ENCODE assay signal across 8 cellular contexts in genomic region chr7:725223-726005, GRCh38. TPM values are rescaled to one million over a fixed set of nuclear protein-coding genes. Genes with fewer than 3 reads are reported as not detected.
DNase-seq lines count a peak whose midpoint lies in the region; ATAC-seq and TF ChIP-seq lines count a peak whose summit lies in the region.

No MANE protein-coding gene starts in this region.

- H3K4me3 Mint-ChIP-seq in activated naive CD4-positive, alpha-beta T cell treated with anti-CD3 and anti-CD28 coated beads for 36 hours: peak overlapping the region; percentile 84
- H3K4me3 Mint-ChIP-seq in activated CD4-positive, alpha-beta memory T cell treated with anti-CD3 and anti-CD28 coated beads for 36 hours: peak overlapping the region; percentile 79

- CTCF ChIA-PET in activated naive CD4-positive, alpha-beta T cell treated with anti-CD3 and anti-CD28 coated beads for 36 hours (lab: Charles Lee): interaction anchor here (0.7 kb wide), 1 partner anchor 58 kb away, joined by 3 read pairs; no protein-coding TSS in a partner anchor
- CTCF ChIA-PET in activated CD4-positive, alpha-beta memory T cell treated with anti-CD3 and anti-CD28 coated beads for 36 hours (lab: Charles Lee): no interaction called here

- no peaks in the 10 kb centered on the region for H3K36me3 ChIP-seq in testis (ENCODE audit: low read depth, missing control alignments)

- peaks cover 46% of the 10 kb centered on the region for H3K36me3 Mint-ChIP-seq in activated naive CD4-positive, alpha-beta T cell treated with anti-CD3 and anti-CD28 coated beads for 36 hours (ENCODE audit: low read depth)
- H3K36me3 Mint-ChIP-seq in activated CD4-positive, alpha-beta memory T cell treated with anti-CD3 and anti-CD28 coated beads for 36 hours: peaks cover 32% of the 10 kb centered on the region

- H3K4me1 ChIP-seq in testis: peaks cover 23% of the 10 kb centered on the region

- no peaks in the 10 kb centered on the region for H3K27me3 ChIP-seq in testis

- H3K9me3 ChIP-seq in iPS-18c (ENCODE audit: control insufficient read depth, insufficient read depth, low read length): no peaks in the 10 kb centered on the region
- no peaks in the 10 kb centered on the region for H3K9me3 ChIP-seq in testis

- peaks cover 4% of the 10 kb centered on the region for H3K9me3 Mint-ChIP-seq in activated naive CD4-positive, alpha-beta T cell treated with anti-CD3 and anti-CD28 coated beads for 36 hours
- H3K9me3 Mint-ChIP-seq in activated CD4-positive, alpha-beta memory T cell treated with anti-CD3 and anti-CD28 coated beads for 36 hours: peaks cover 4% of the 10 kb centered on the region

- 41 to 59% methylated on average over 8 of the region's 8 CpGs for WGBS in testis, 2 donors

- ATAC-seq in GM21717 (IDR thresholded peaks at IDR 0.05; ENCODE audit: unreplicated experiment): no peak

- TF ChIP-seq POLR2A in testis (IDR thresholded peaks at IDR 0.05): no peak

- TF ChIP-seq CTCF in testis (IDR thresholded peaks at IDR 0.05): no peak

- DNase-seq in activated naive CD4-positive, alpha-beta T cell treated with anti-CD3 and anti-CD28 coated beads for 36 hours: no peak
- no peak for DNase-seq in activated naive CD4-positive, alpha-beta T cell treated with anti-CD3 and anti-CD28 coated beads, Interleukin-2, amount 50 U/mL, for 16 hours
- no peak for DNase-seq in activated CD4-positive, alpha-beta memory T cell treated with anti-CD3 and anti-CD28 coated beads for 36 hours
- DNase-seq in testis (peak; percentile 56), NCI-H82 (lab: John Stamatoyannopoulos, UW) (no peak), CD1c-positive myeloid dendritic cell (ENCODE audit: extremely low spot score) (no peak)

- intact Hi-C loops in activated naive CD4-positive, alpha-beta T cell treated with anti-CD3 and anti-CD28 coated beads for 36 hours (cut with micrococcal nuclease): loop anchor here (1.0 to 10.0 kb wide), 5 partner anchors 61 to 207 kb away; partner anchors contain the start of gene PDGFA
- intact Hi-C loops in activated CD4-positive, alpha-beta memory T cell treated with anti-CD3 and anti-CD28 coated beads for 36 hours (cut with micrococcal nuclease): loop anchor here (1.0 to 5.0 kb wide), 3 partner anchors 124 to 203 kb away; no protein-coding TSS in a partner anchor
- intact Hi-C loops in testis (cut with DNase I; ENCODE audit: low total_unique reads): no loop called here

- H3K4me1 Mint-ChIP-seq in activated naive CD4-positive, alpha-beta T cell treated with anti-CD3 and anti-CD28 coated beads for 36 hours (ENCODE audit: low read depth): peaks cover 31% of the 10 kb centered on the region
- H3K4me1 Mint-ChIP-seq in activated CD4-positive, alpha-beta memory T cell treated with anti-CD3 and anti-CD28 coated beads for 36 hours (ENCODE audit: low read depth): peaks cover 27% of the 10 kb centered on the region

- H3K4me3 ChIP-seq in iPS-18c (ENCODE audit: insufficient read depth, low read depth, low read length) (peak overlapping the region; percentile 78), testis (no peak overlapping the region)

- H3K27ac ChIP-seq in testis: peak overlapping the region; percentile 31 to 64

- POLR2A ChIA-PET in activated CD4-positive, alpha-beta memory T cell treated with anti-CD3 and anti-CD28 coated beads for 36 hours (lab: Charles Lee): interaction anchor here (1.1 kb wide), 1 partner anchor 121 kb away, joined by 4 read pairs; no protein-coding TSS in a partner anchor

- no peaks in the 10 kb centered on the region for H3K27me3 Mint-ChIP-seq in activated naive CD4-positive, alpha-beta T cell treated with anti-CD3 and anti-CD28 coated beads for 36 hours (ENCODE audit: low read depth)
- no peaks in the 10 kb centered on the region for H3K27me3 Mint-ChIP-seq in activated CD4-positive, alpha-beta memory T cell treated with anti-CD3 and anti-CD28 coated beads for 36 hours

- H3K27ac Mint-ChIP-seq in activated naive CD4-positive, alpha-beta T cell treated with anti-CD3 and anti-CD28 coated beads for 36 hours: peak overlapping the region; percentile 65
- H3K27ac Mint-ChIP-seq in activated CD4-positive, alpha-beta memory T cell treated with anti-CD3 and anti-CD28 coated beads for 36 hours: peak overlapping the region; percentile 71

RNA-seq across cellular contexts. Expression of gene DNAAF5, which starts 1.1 kb away (rescaled TPM):
- 10 to 100 TPM; 26.2 to 27.5 TPM for total RNA-seq in activated naive CD4-positive, alpha-beta T cell treated with anti-CD3 and anti-CD28 coated beads for 36 hours
- total RNA-seq in activated CD4-positive, alpha-beta memory T cell treated with anti-CD3 and anti-CD28 coated beads for 36 hours: 10 to 100 TPM; 26.8 to 29.5 TPM
- total RNA-seq in testis: 10 to 100 TPM; 52.6 to 67.0 TPM
- polyA plus RNA-seq in testis (ENCODE audit: insufficient read depth, low read depth, low replicate concordance): 21.1 TPM

RNA-seq across cellular contexts. Expression of gene PRKAR1B, which starts 1.7 kb away (rescaled TPM):
- total RNA-seq in activated naive CD4-positive, alpha-beta T cell treated with anti-CD3 and anti-CD28 coated beads for 36 hours: 10 to 100 TPM; 15.5 to 15.8 TPM
- total RNA-seq in activated CD4-positive, alpha-beta memory T cell treated with anti-CD3 and anti-CD28 coated beads for 36 hours: 10 to 100 TPM; 28.0 to 28.2 TPM
- total RNA-seq in testis: 10 to 100 TPM; 31.3 to 35.7 TPM
- 27.8 TPM for polyA plus RNA-seq in testis (ENCODE audit: insufficient read depth, low read depth, low replicate concordance)
